8 cellular contexts compared by ENCODE assay signal in the genomic region with DNA sequence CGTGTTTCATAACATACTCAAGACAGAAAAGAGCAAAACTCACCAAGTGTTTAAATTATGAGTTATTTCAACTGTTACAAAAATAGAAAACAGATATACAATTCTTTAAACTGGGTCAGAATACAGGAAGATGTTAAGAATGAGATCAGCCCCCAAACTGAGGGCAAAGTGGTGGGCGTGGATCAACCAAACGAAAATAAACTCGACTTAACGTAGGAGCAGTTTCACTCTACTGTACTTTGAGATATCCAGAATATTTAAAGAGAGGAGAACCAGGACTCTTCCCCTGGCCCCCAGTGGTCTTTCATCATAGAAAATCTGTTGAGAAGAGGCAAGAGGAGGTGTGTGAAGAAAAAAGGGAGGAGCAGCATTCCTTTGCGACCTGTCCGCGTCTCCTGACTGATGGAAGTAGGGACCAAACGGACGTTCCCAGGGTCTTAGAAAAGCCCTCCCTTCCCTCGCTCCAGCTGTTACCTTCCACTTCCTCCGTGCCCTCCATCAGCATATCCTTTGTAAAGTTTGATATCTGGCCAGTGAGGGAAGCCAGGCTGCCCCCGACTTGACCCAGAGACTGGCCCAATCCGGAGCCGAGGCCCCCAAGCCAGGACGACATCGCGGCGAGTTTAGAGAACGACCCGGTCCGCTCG. TPM values are rescaled to one million over a fixed set of nuclear protein-coding genes. Genes with fewer than 3 reads are reported as not detected.
DNase-seq lines count a peak whose midpoint lies in the region; ATAC-seq, FAIRE-seq and TF ChIP-seq lines count a peak whose summit lies in the region.

No MANE protein-coding gene starts in this region.

- peaks cover 10% of the 10 kb centered on the region; the same call in 2 of the 3 replicates for H3K36me3 Mint-ChIP-seq in GM23338 (ENCODE audit: low read depth)
- H3K36me3 Mint-ChIP-seq in stimulated activated naive CD8-positive, alpha-beta T cell treated with anti-CD3 and anti-CD28 coated beads, Interleukin-15, Interleukin-2, amounts not matched to agents 100 ng/mL and 50 ng/mL, for 24 hours (ENCODE audit: low read depth) = peaks cover 11% of the 10 kb centered on the region

- no peaks in the 10 kb centered on the region for H3K36me3 ChIP-seq in GM23338 (ENCODE audit: insufficient read depth)

- H3K27me3 ChIP-seq in GM23338 (ENCODE audit: insufficient read depth) = no peaks in the 10 kb centered on the region

- peak overlapping the region; percentile 76 for H3K4me2 ChIP-seq in GM23338

- no peaks in the 10 kb centered on the region for H3K9me2 ChIP-seq in GM23338 (ENCODE audit: insufficient read depth)

- TF ChIP-seq CTCF in GM23338 (conservative IDR thresholded peaks at IDR 0.05; ENCODE audit: low read depth in 2 of 2) = no peak
- no peak for TF ChIP-seq CTCF in LNCaP clone FGC (IDR thresholded peaks at IDR 0.05; ENCODE audit: control insufficient read depth, extremely low read depth, insufficient read depth)
- no peak for TF ChIP-seq CTCF in coronary artery (IDR thresholded peaks at IDR 0.05)
- TF ChIP-seq CTCF in lower leg skin (IDR thresholded peaks at IDR 0.05) = no peak

- FAIRE-seq in G401.6 (lab: Jason Lieb, UNC) = peak; percentile 71

- TF ChIP-seq POLR2A in lower leg skin (IDR thresholded peaks at IDR 0.05) = no peak

- intact Hi-C loops in lower leg skin (cut with DNase I; ENCODE audit: low total_unique reads) = no loop called here

- peaks cover 62% of the 10 kb centered on the region for H3K79me2 ChIP-seq in GM23338 (replicated peaks; ENCODE audit: insufficient read depth)

- peaks cover 16% of the 10 kb centered on the region for H3K4me1 ChIP-seq in GM23338 (ENCODE audit: insufficient read depth)

- H3K27ac Mint-ChIP-seq in GM23338 = peak overlapping the region; percentile 99
- peak overlapping the region; percentile 97 for H3K27ac Mint-ChIP-seq in stimulated activated naive CD8-positive, alpha-beta T cell treated with anti-CD3 and anti-CD28 coated beads, Interleukin-15, Interleukin-2, amounts not matched to agents 100 ng/mL and 50 ng/mL, for 24 hours

- H3K4me1 Mint-ChIP-seq in GM23338 = peaks cover 10% of the 10 kb centered on the region
- H3K4me1 Mint-ChIP-seq in stimulated activated naive CD8-positive, alpha-beta T cell treated with anti-CD3 and anti-CD28 coated beads, Interleukin-15, Interleukin-2, amounts not matched to agents 100 ng/mL and 50 ng/mL, for 24 hours (ENCODE audit: low read depth) = peaks cover 42% of the 10 kb centered on the region

- H3F3A ChIP-seq in GM23338 (replicated peaks; ENCODE audit: low read depth) = no peaks in the 10 kb centered on the region

- peak overlapping the region; percentile 95 for H3K4me3 Mint-ChIP-seq in GM23338
- H3K4me3 Mint-ChIP-seq in stimulated activated naive CD8-positive, alpha-beta T cell treated with anti-CD3 and anti-CD28 coated beads, Interleukin-15, Interleukin-2, amounts not matched to agents 100 ng/mL and 50 ng/mL, for 24 hours = peak overlapping the region; percentile 96

- peak; percentile 98 for DNase-seq in GM23338 (ENCODE audit: low spot score)
- DNase-seq in LNCaP clone FGC (ENCODE audit: low read depth) = peak; percentile 13
- DNase-seq in coronary artery (ENCODE audit: low spot score) = no peak
- peak in 1 of 2 donors; percentile 20 for DNase-seq in lower leg skin (ENCODE audit: low spot score in 2 of 2)

- 0 to 1% methylated on average over 23 of the region's 23 CpGs for WGBS in lower leg skin, 2 donors

- H3K9me3 Mint-ChIP-seq in GM23338 = peaks cover 3% of the 10 kb centered on the region; the same call in 2 of the 3 replicates
- H3K9me3 Mint-ChIP-seq in stimulated activated naive CD8-positive, alpha-beta T cell treated with anti-CD3 and anti-CD28 coated beads, Interleukin-15, Interleukin-2, amounts not matched to agents 100 ng/mL and 50 ng/mL, for 24 hours = no peaks in the 10 kb centered on the region

- H2AFZ ChIP-seq in GM23338 = peak overlapping the region; percentile 69; the same call in 1 of the 2 replicates

- H4K20me1 ChIP-seq in GM23338 (replicated peaks; ENCODE audit: insufficient read depth) = 0 out of 2 replicates have a peak, but pooled peaks cover 5% of the 10 kb centered on the region

- H3K4me3 ChIP-seq in GM23338 (peak overlapping the region; percentile 63), LNCaP clone FGC (ENCODE audit: low read depth, low read length) (peak overlapping the region; percentile 94), coronary artery (peak overlapping the region; percentile 82), lower leg skin (ENCODE audit: low read depth, poor library complexity, severe bottlenecking) (peak overlapping the region; percentile 85)

- H3K27ac ChIP-seq in GM23338 (ENCODE audit: low read depth) (peak overlapping the region; percentile 99), coronary artery (peak overlapping the region; percentile 90 to 95)

- H3K27me3 Mint-ChIP-seq in GM23338 (ENCODE audit: insufficient read depth, low read depth, poor library complexity) = peaks cover 4% of the 10 kb centered on the region
- H3K27me3 Mint-ChIP-seq in stimulated activated naive CD8-positive, alpha-beta T cell treated with anti-CD3 and anti-CD28 coated beads, Interleukin-15, Interleukin-2, amounts not matched to agents 100 ng/mL and 50 ng/mL, for 24 hours = no peaks in the 10 kb centered on the region

- peak; percentile 89 for ATAC-seq in GM23338
- ATAC-seq in SK-N-SH treated with all-trans-retinoic acid at 6 μM for 48 hours = peak; percentile 60
- ATAC-seq in GM18861 (IDR thresholded peaks at IDR 0.05; ENCODE audit: unreplicated experiment) = no peak

TF ChIP-seq in GM23338, 12 proteins besides CTCF, POLR2A, EP300 and RAD21 (continues in another document):
- TF ChIP-seq CREB1 (CRISPR knock-in tag; IDR thresholded peaks at IDR 0.05; ENCODE audit: low read depth) (peak; percentile 70), JUNB (IDR thresholded peaks at IDR 0.05; ENCODE audit: unreplicated experiment) (no peak), EZH2phosphoT487 (IDR thresholded peaks at IDR 0.05; ENCODE audit: unreplicated experiment) (no peak)
- TF ChIP-seq, protein P1, sequence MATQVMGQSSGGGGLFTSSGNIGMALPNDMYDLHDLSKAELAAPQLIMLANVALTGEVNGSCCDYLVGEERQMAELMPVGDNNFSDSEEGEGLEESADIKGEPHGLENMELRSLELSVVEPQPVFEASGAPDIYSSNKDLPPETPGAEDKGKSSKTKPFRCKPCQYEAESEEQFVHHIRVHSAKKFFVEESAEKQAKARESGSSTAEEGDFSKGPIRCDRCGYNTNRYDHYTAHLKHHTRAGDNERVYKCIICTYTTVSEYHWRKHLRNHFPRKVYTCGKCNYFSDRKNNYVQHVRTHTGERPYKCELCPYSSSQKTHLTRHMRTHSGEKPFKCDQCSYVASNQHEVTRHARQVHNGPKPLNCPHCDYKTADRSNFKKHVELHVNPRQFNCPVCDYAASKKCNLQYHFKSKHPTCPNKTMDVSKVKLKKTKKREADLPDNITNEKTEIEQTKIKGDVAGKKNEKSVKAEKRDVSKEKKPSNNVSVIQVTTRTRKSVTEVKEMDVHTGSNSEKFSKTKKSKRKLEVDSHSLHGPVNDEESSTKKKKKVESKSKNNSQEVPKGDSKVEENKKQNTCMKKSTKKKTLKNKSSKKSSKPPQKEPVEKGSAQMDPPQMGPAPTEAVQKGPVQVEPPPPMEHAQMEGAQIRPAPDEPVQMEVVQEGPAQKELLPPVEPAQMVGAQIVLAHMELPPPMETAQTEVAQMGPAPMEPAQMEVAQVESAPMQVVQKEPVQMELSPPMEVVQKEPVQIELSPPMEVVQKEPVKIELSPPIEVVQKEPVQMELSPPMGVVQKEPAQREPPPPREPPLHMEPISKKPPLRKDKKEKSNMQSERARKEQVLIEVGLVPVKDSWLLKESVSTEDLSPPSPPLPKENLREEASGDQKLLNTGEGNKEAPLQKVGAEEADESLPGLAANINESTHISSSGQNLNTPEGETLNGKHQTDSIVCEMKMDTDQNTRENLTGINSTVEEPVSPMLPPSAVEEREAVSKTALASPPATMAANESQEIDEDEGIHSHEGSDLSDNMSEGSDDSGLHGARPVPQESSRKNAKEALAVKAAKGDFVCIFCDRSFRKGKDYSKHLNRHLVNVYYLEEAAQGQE (IDR thresholded peaks at IDR 0.05; ENCODE audit: unreplicated experiment) = no peak

TF ChIP-seq in SK-N-SH treated with all-trans-retinoic acid at 6 μM for 48 hours, 23 proteins besides CTCF, POLR2A, EP300 and RAD21:
- TF ChIP-seq BACH2 (CRISPR knock-in tag; IDR thresholded peaks at IDR 0.05; ENCODE audit: borderline replicate concordance) = no peak
- TF ChIP-seq ZNF8 (CRISPR knock-in tag; IDR thresholded peaks at IDR 0.05) = no peak
- TF ChIP-seq OSR1 (CRISPR knock-in tag; IDR thresholded peaks at IDR 0.05) = no peak
- TF ChIP-seq TCF4 (CRISPR knock-in tag; IDR thresholded peaks at IDR 0.05; ENCODE audit: borderline replicate concordance) = no peak
- TF ChIP-seq, protein P2, sequence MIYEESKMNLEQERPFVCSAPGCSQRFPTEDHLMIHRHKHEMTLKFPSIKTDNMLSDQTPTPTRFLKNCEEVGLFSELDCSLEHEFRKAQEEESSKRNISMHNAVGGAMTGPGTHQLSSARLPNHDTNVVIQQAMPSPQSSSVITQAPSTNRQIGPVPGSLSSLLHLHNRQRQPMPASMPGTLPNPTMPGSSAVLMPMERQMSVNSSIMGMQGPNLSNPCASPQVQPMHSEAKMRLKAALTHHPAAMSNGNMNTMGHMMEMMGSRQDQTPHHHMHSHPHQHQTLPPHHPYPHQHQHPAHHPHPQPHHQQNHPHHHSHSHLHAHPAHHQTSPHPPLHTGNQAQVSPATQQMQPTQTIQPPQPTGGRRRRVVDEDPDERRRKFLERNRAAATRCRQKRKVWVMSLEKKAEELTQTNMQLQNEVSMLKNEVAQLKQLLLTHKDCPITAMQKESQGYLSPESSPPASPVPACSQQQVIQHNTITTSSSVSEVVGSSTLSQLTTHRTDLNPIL (CRISPR knock-in tag; IDR thresholded peaks at IDR 0.05; ENCODE audit: low read depth) = no peak
- TF ChIP-seq ISL1 (CRISPR knock-in tag; IDR thresholded peaks at IDR 0.05) = no peak
- TF ChIP-seq ZFP30 (CRISPR knock-in tag; IDR thresholded peaks at IDR 0.05) = no peak

RNA-seq across cellular contexts. Expression of a gene that starts 0.7 kb away (rescaled TPM):
- total RNA-seq in GM23338 (2014; rRNA removed; shearing (Covaris generic)) = 17.7 and 24.9 TPM in 2 replicates
- 30.6 and 52.2 TPM in 2 replicates for polyA plus RNA-seq in GM23338 (2016; fragmentation: Nextera tagmentation; extraction: Ambion mirVana)
- 10 to 100 TPM; 18.5 to 37.0 (median 28.8) TPM for total RNA-seq in lower leg skin
